8 cellular contexts compared by ENCODE assay signal in the genomic region with DNA sequence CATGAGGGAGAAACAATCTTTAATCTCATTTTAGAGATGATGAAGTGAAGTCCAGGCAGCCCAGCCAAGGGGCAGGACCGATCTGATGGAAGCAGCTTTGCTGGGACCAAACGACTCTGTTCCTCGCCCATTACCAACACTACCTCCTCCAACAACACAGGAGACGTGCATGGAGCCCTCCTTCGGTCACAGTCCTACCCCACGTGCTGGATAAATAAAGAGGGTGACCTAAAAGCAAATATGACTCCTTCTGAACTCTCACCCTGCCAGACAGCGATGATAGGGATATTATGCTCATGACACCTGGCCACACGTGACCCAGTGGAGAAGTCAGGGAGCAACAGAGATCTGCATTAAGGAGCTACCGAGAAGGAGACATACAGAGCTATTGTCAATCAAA. TPM values are rescaled to one million over a fixed set of nuclear protein-coding genes. Genes with fewer than 3 reads are reported as not detected.
DNase-seq lines count a peak whose midpoint lies in the region; ATAC-seq and TF ChIP-seq lines count a peak whose summit lies in the region.

No MANE protein-coding gene starts in this region.

- peaks cover 34% of the 10 kb centered on the region for H3K27me3 Mint-ChIP-seq in CD4-positive, alpha-beta T cell
- H3K27me3 Mint-ChIP-seq in osteocyte (ENCODE audit: unreplicated experiment): no peaks in the 10 kb centered on the region

- no peak overlapping the region for H3K27ac ChIP-seq in CD4-positive, alpha-beta T cell (ENCODE audit: low read depth, low read length)
- no peak overlapping the region for H3K27ac ChIP-seq in OCI-LY3 (ENCODE audit: low read length)

- H3K36me3 Mint-ChIP-seq in CD4-positive, alpha-beta T cell (ENCODE audit: low read depth): no peaks in the 10 kb centered on the region
- peaks cover 2% of the 10 kb centered on the region for H3K36me3 Mint-ChIP-seq in osteocyte (ENCODE audit: unreplicated experiment)

- no peak for ATAC-seq in CD4-positive, alpha-beta T cell (ENCODE audit: poor library complexity)
- ATAC-seq in HG02840 (IDR thresholded peaks at IDR 0.05; ENCODE audit: low FRiP score, unreplicated experiment): no peak
- ATAC-seq in HG03342 (IDR thresholded peaks at IDR 0.05; ENCODE audit: unreplicated experiment): no peak
- no peak for ATAC-seq in GM18867 (IDR thresholded peaks at IDR 0.05; ENCODE audit: unreplicated experiment)
- ATAC-seq in HG03354 (IDR thresholded peaks at IDR 0.05; ENCODE audit: poor library complexity, severe bottlenecking, unreplicated experiment): no peak

- no peaks in the 10 kb centered on the region for H4K20me1 ChIP-seq in OCI-LY3 (ENCODE audit: insufficient read depth, low read length)

- H3K9me3 ChIP-seq in CD4-positive, alpha-beta T cell (ENCODE audit: control insufficient read depth, low read length): no peaks in the 10 kb centered on the region
- no peaks in the 10 kb centered on the region for H3K9me3 ChIP-seq in OCI-LY3 (ENCODE audit: insufficient read depth, low read length)

- peak overlapping the region; percentile 73 for H3K4me3 Mint-ChIP-seq in CD4-positive, alpha-beta T cell
- H3K4me3 Mint-ChIP-seq in osteocyte (ENCODE audit: unreplicated experiment): no peak overlapping the region

- H3K27me3 ChIP-seq in CD4-positive, alpha-beta T cell (ENCODE audit: control insufficient read depth, insufficient read depth, low read length): no peaks in the 10 kb centered on the region
- peaks cover 21% of the 10 kb centered on the region for H3K27me3 ChIP-seq in OCI-LY3 (ENCODE audit: low read depth, low read length)

- DNase-seq in CD4-positive, alpha-beta T cell: no peak
- no peak for DNase-seq in epithelial cell of proximal tubule (ENCODE audit: low read depth)
- DNase-seq in osteocyte (ENCODE audit: extremely low spot score, unreplicated experiment): no peak

- no peak overlapping the region for H3K27ac Mint-ChIP-seq in CD4-positive, alpha-beta T cell
- peak overlapping the region; percentile 48 for H3K27ac Mint-ChIP-seq in osteocyte (ENCODE audit: unreplicated experiment)

- peaks cover 12% of the 10 kb centered on the region for H3K4me1 Mint-ChIP-seq in CD4-positive, alpha-beta T cell (ENCODE audit: low read depth)
- peaks cover 32% of the 10 kb centered on the region for H3K4me1 Mint-ChIP-seq in osteocyte (ENCODE audit: unreplicated experiment)

- H3K4me3 ChIP-seq in OCI-LY3 (ENCODE audit: low read length) (peak overlapping the region; percentile 82), epithelial cell of proximal tubule (ENCODE audit: low read depth, low read length) (peak overlapping the region; percentile 46)

- TF ChIP-seq CTCF in CD4-positive, alpha-beta T cell (IDR thresholded peaks at IDR 0.05): no peak
- TF ChIP-seq CTCF in OCI-LY3 (IDR thresholded peaks at IDR 0.05; ENCODE audit: low read depth, low read length) (no peak), epithelial cell of proximal tubule (conservative IDR thresholded peaks at IDR 0.05; ENCODE audit: low read depth, low read length) (no peak), osteocyte (IDR thresholded peaks at IDR 0.05) (no peak)

- H3K4me2 ChIP-seq in OCI-LY3 (ENCODE audit: low read length): peak overlapping the region; percentile 86

- H3K9me3 Mint-ChIP-seq in CD4-positive, alpha-beta T cell: no peaks in the 10 kb centered on the region
- H3K9me3 Mint-ChIP-seq in osteocyte (ENCODE audit: unreplicated experiment): no peaks in the 10 kb centered on the region

- H3K9ac ChIP-seq in OCI-LY3 (ENCODE audit: low read length): peak overlapping the region; percentile 61

- peak overlapping the region; percentile 57 for H2AFZ ChIP-seq in OCI-LY3 (ENCODE audit: low read depth, low read length)

- CTCF ChIA-PET in CD4-positive, alpha-beta T cell (lab: Charles Lee): interaction anchor here (1.3 kb wide), 1 partner anchor 116 kb away, joined by 4 read pairs; no protein-coding TSS in a partner anchor

- H3K36me3 ChIP-seq in OCI-LY3 (replicated peaks; ENCODE audit: low read depth, low read length): no peaks in the 10 kb centered on the region

- POLR2A ChIA-PET in CD4-positive, alpha-beta T cell (lab: Charles Lee): no interaction called here

- H3K79me2 ChIP-seq in OCI-LY3 (ENCODE audit: low read length): no peaks in the 10 kb centered on the region

- H3K4me1 ChIP-seq in OCI-LY3 (ENCODE audit: low read length): peaks cover 21% of the 10 kb centered on the region

- intact Hi-C loops in CD4-positive, alpha-beta T cell (cut with DNase I, micrococcal nuclease): no loop called here

RNA-seq across cellular contexts. Expression of gene SCGB1A1, which starts 26.0 kb away (rescaled TPM):
- total RNA-seq in CD4-positive, alpha-beta T cell: not detected
- not detected in 2 replicates for total RNA-seq in epithelial cell of proximal tubule
- total RNA-seq in osteocyte: not detected in 2 replicates
